27 cellular contexts compared by ENCODE assay signal in genomic region chr5:113262674-113263073, GRCh38.
"Had no signal": no experiment of that assay in that cellular context is flagged by ENCODE, and none has a peak within 500 bp of the region (broad histone marks: within the 10 kb centered on the region; RNA-seq: fewer than 3 reads in every experiment).

No MANE protein-coding gene starts in this region.

- DNase-seq: activated CD4-positive, alpha-beta memory T cell treated with anti-CD3 and anti-CD28 coated beads, Interleukin-2, amount 10 ng/mL, durations not matched to agents 7 days and 5 days; activated CD4-positive, alpha-beta T cell treated with anti-CD3 and anti-CD28 coated beads for 1 hour; activated CD4-positive, alpha-beta T cell treated with anti-CD3 and anti-CD28 coated beads for 4 hours; activated CD4-positive, alpha-beta T cell treated with anti-CD3 and anti-CD28 coated beads, Interleukin-2, amount 10 ng/mL, durations not matched to agents 7 days and 5 days; activated CD4-positive, alpha-beta T cell treated with anti-CD3 and anti-CD28 coated beads, Interleukin-2, amount 50 U/mL, for 4 hours; activated CD8-positive, alpha-beta memory T cell treated with anti-CD3 and anti-CD28 coated beads, Interleukin-2, amount 50 U/mL, for 48 hours; activated gamma-delta T cell; activated naive CD4-positive, alpha-beta T cell; activated naive CD4-positive, alpha-beta T cell treated with anti-CD3 and anti-CD28 coated beads, Interleukin-2, amount 10 ng/mL, durations not matched to agents 7 days and 5 days; activated naive CD8-positive, alpha-beta T cell treated with anti-CD3 and anti-CD28 coated beads, Interleukin-2, amount 10 ng/mL, durations not matched to agents 7 days and 5 days; activated T-cell treated with anti-CD3 and anti-CD28 coated beads for 4 hours; activated T-cell treated with anti-CD3 and anti-CD28 coated beads, Interleukin-2, amount 50 U/mL, for 24 hours; activated T-cell treated with anti-CD3 and anti-CD28 coated beads, Interleukin-2, amount 50 U/mL, for 72 hours; central memory CD4-positive, alpha-beta T cell; cerebellar nuclear complex; colonic mucosa; effector CD8-positive, alpha-beta T cell; esophagus squamous epithelium; head of caudate nucleus; T-helper 2 cell had no signal

- H3K27me3 ChIP-seq: ascending aorta, breast epithelium, cardiac muscle cell, colonic mucosa, esophagus squamous epithelium had no signal

- FAIRE-seq: endometrium, endothelial cell of umbilical vein had no signal

- H3K4me1 ChIP-seq: ascending aorta, breast epithelium, colonic mucosa had no signal

- H3K36me3 ChIP-seq: ascending aorta, breast epithelium, cardiac muscle cell, colonic mucosa, esophagus squamous epithelium had no signal

- ATAC-seq: activated naive CD4-positive, alpha-beta T cell treated with anti-CD3 and anti-CD28 coated beads, Interleukin-2, amount 50 U/mL, for 72 hours; activated T-cell treated with anti-CD3 and anti-CD28 coated beads, Interleukin-2, amount 50 U/mL, for 72 hours had no signal

- H3K27ac ChIP-seq: ascending aorta, breast epithelium, cardiac muscle cell, colonic mucosa, epithelial cell of prostate, esophagus squamous epithelium had no signal

- H3K4me3 ChIP-seq: ascending aorta, breast epithelium, cardiac muscle cell, colonic mucosa, esophagus squamous epithelium had no signal

- H3K9me3 ChIP-seq: ascending aorta, breast epithelium, colonic mucosa, esophagus squamous epithelium had no signal
